ENCODE assay signal across 1 cellular context in genomic region chr1:111227875-111228747, GRCh38.
TF ChIP-seq lines count a peak whose summit lies in the region.

No MANE protein-coding gene starts in this region.

TF ChIP-seq in HepG2, 621 proteins besides CTCF, POLR2A, EP300 and RAD21 (continued from another document and continues in another):
- TF ChIP-seq, protein P1, sequence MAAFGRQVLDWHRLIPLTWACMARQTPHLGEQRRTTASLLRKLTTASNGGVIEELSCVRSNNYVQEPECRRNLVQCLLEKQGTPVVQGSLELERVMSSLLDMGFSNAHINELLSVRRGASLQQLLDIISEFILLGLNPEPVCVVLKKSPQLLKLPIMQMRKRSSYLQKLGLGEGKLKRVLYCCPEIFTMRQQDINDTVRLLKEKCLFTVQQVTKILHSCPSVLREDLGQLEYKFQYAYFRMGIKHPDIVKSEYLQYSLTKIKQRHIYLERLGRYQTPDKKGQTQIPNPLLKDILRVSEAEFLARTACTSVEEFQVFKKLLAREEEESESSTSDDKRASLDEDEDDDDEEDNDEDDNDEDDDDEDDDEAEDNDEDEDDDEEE (CRISPR knock-in tag; IDR thresholded peaks at IDR 0.05) = no peak
- TF ChIP-seq ZNF136 (CRISPR knock-in tag; IDR thresholded peaks at IDR 0.05; ENCODE audit: low read depth) (no peak), ZSCAN31 (CRISPR knock-in tag; IDR thresholded peaks at IDR 0.05; ENCODE audit: low read depth) (no peak), KAT8 (CRISPR knock-in tag; IDR thresholded peaks at IDR 0.05) (0 out of 2 replicates have a peak, but pooled peaks have one; percentile 22), SMC3 (IDR thresholded peaks at IDR 0.05; ENCODE audit: low read length) (0 out of 2 replicates have a peak, but pooled peaks have one; percentile 19), ZGPAT (CRISPR knock-in tag; IDR thresholded peaks at IDR 0.05) (peak; percentile 48; the same call in 1 of the 2 replicates), CSRNP2 (CRISPR knock-in tag; conservative IDR thresholded peaks at IDR 0.05; ENCODE audit: low read depth) (no peak), BCL6 (CRISPR knock-in tag; IDR thresholded peaks at IDR 0.05) (peak; percentile 58; the same call in 1 of the 2 replicates), DNMT3B (CRISPR knock-in tag; conservative IDR thresholded peaks at IDR 0.05) (no peak), ZNF724P (CRISPR knock-in tag; IDR thresholded peaks at IDR 0.05; ENCODE audit: borderline replicate concordance) (no peak), SMYD3 (CRISPR knock-in tag; IDR thresholded peaks at IDR 0.05) (no peak), TSC22D2 (CRISPR knock-in tag; IDR thresholded peaks at IDR 0.05; ENCODE audit: borderline replicate concordance) (no peak), ZNF484 (CRISPR knock-in tag; IDR thresholded peaks at IDR 0.05; ENCODE audit: borderline replicate concordance, low read depth) (no peak), ZNF530 (CRISPR knock-in tag; IDR thresholded peaks at IDR 0.05; ENCODE audit: low read depth) (no peak), TFAP4 (IDR thresholded peaks at IDR 0.05; ENCODE audit: borderline replicate concordance, low read depth) (peak; percentile 67; the same call in 1 of the 2 replicates), ZNF292 (CRISPR knock-in tag; IDR thresholded peaks at IDR 0.05; ENCODE audit: borderline replicate concordance, low read depth) (peak; percentile 65; the same call in 1 of the 2 replicates), HCFC1 (IDR thresholded peaks at IDR 0.05; ENCODE audit: low read depth, low read length) (no peak), ZNF550 (CRISPR knock-in tag; IDR thresholded peaks at IDR 0.05; ENCODE audit: borderline replicate concordance) (no peak), TRIM22 (IDR thresholded peaks at IDR 0.05) (no peak), YEATS2 (CRISPR knock-in tag; IDR thresholded peaks at IDR 0.05; ENCODE audit: borderline replicate concordance) (no peak), RXRB (CRISPR knock-in tag; IDR thresholded peaks at IDR 0.05; ENCODE audit: borderline replicate concordance) (peak; percentile 66; the same call in 1 of the 2 replicates), ZNF839 (CRISPR knock-in tag; IDR thresholded peaks at IDR 0.05; ENCODE audit: borderline replicate concordance) (no peak), THYN1 (CRISPR knock-in tag; IDR thresholded peaks at IDR 0.05; ENCODE audit: borderline replicate concordance, low read depth) (no peak), ZNF644 (CRISPR knock-in tag; IDR thresholded peaks at IDR 0.05; ENCODE audit: low read depth) (peak; percentile 75), ATF7 (IDR thresholded peaks at IDR 0.05) (no peak), ATF7 (CRISPR knock-in tag; IDR thresholded peaks at IDR 0.05) (no peak), ZSCAN9 (CRISPR knock-in tag; IDR thresholded peaks at IDR 0.05; ENCODE audit: borderline replicate concordance) (no peak), IKZF5 (CRISPR knock-in tag; IDR thresholded peaks at IDR 0.05) (0 out of 2 replicates have a peak, but pooled peaks have one; percentile 26), ATF1 (CRISPR knock-in tag; IDR thresholded peaks at IDR 0.05) (no peak), SMARCE1 (IDR thresholded peaks at IDR 0.05; ENCODE audit: borderline replicate concordance) (no peak), BORCS8-MEF2B (CRISPR knock-in tag; IDR thresholded peaks at IDR 0.05) (no peak), ZMYM4 (CRISPR knock-in tag; IDR thresholded peaks at IDR 0.05) (peak; percentile 45; the same call in 1 of the 2 replicates), ZSCAN5A (CRISPR knock-in tag; IDR thresholded peaks at IDR 0.05; ENCODE audit: borderline replicate concordance) (no peak), CBX5 (CRISPR knock-in tag; IDR thresholded peaks at IDR 0.05; ENCODE audit: borderline replicate concordance) (no peak), ARNTL (CRISPR knock-in tag; IDR thresholded peaks at IDR 0.05) (peak; percentile 37; the same call in 1 of the 2 replicates), ZNF235 (CRISPR knock-in tag; IDR thresholded peaks at IDR 0.05; ENCODE audit: borderline replicate concordance) (no peak), RBM22 (optimal IDR thresholded peaks at IDR 0.05; ENCODE audit: low read length) (no peak), TFDP1 (CRISPR knock-in tag; IDR thresholded peaks at IDR 0.05; ENCODE audit: borderline replicate concordance) (no peak), TBX2 (CRISPR knock-in tag; IDR thresholded peaks at IDR 0.05; ENCODE audit: borderline replicate concordance) (peak; percentile 44; the same call in 1 of the 2 replicates), NAIF1 (CRISPR knock-in tag; IDR thresholded peaks at IDR 0.05; ENCODE audit: borderline replicate concordance) (peak; percentile 57; the same call in 1 of the 2 replicates), TOPORS (CRISPR knock-in tag; IDR thresholded peaks at IDR 0.05) (no peak), KLF6 (CRISPR knock-in tag; IDR thresholded peaks at IDR 0.05) (no peak), RFX5 (IDR thresholded peaks at IDR 0.05; ENCODE audit: low read depth, low read length) (no peak), NFKBIZ (CRISPR knock-in tag; IDR thresholded peaks at IDR 0.05) (no peak), SPEN (CRISPR knock-in tag; IDR thresholded peaks at IDR 0.05; ENCODE audit: low read depth) (no peak), ZC3H13 (CRISPR knock-in tag; IDR thresholded peaks at IDR 0.05) (no peak), SMARCC2 (IDR thresholded peaks at IDR 0.05) (no peak), ESRRA (CRISPR knock-in tag; IDR thresholded peaks at IDR 0.05; ENCODE audit: low read depth) (no peak), ZNF335 (CRISPR knock-in tag; IDR thresholded peaks at IDR 0.05) (no peak), HNF4A (CRISPR knock-in tag; IDR thresholded peaks at IDR 0.05) (peak; percentile 38; the same call in 1 of the 2 replicates), KDM5A (IDR thresholded peaks at IDR 0.05; ENCODE audit: borderline replicate concordance, low read length) (no peak), NFE2L1 (CRISPR knock-in tag; IDR thresholded peaks at IDR 0.05; ENCODE audit: borderline replicate concordance) (no peak), NFE2L2 (IDR thresholded peaks at IDR 0.05; ENCODE audit: low read length) (peak; percentile 29; the same call in 1 of the 2 replicates), RFXAP (CRISPR knock-in tag; IDR thresholded peaks at IDR 0.05; ENCODE audit: borderline replicate concordance) (no peak), CEBPB (IDR thresholded peaks at IDR 0.05; ENCODE audit: borderline replicate concordance, low read depth, low read length) (no peak), POLR2G (IDR thresholded peaks at IDR 0.05; ENCODE audit: low read depth, low read length) (peak; percentile 74), HNRNPH1 (optimal IDR thresholded peaks at IDR 0.05; ENCODE audit: low read depth, low read length) (no peak), PPARG (CRISPR knock-in tag; conservative IDR thresholded peaks at IDR 0.05) (0 out of 2 replicates have a peak, but pooled peaks have one; percentile 34)
- TF ChIP-seq, protein P2, sequence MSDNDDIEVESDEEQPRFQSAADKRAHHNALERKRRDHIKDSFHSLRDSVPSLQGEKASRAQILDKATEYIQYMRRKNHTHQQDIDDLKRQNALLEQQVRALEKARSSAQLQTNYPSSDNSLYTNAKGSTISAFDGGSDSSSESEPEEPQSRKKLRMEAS (IDR thresholded peaks at IDR 0.05) = 0 out of 2 replicates have a peak, but pooled peaks have one; percentile 25
- TF ChIP-seq, protein P3, sequence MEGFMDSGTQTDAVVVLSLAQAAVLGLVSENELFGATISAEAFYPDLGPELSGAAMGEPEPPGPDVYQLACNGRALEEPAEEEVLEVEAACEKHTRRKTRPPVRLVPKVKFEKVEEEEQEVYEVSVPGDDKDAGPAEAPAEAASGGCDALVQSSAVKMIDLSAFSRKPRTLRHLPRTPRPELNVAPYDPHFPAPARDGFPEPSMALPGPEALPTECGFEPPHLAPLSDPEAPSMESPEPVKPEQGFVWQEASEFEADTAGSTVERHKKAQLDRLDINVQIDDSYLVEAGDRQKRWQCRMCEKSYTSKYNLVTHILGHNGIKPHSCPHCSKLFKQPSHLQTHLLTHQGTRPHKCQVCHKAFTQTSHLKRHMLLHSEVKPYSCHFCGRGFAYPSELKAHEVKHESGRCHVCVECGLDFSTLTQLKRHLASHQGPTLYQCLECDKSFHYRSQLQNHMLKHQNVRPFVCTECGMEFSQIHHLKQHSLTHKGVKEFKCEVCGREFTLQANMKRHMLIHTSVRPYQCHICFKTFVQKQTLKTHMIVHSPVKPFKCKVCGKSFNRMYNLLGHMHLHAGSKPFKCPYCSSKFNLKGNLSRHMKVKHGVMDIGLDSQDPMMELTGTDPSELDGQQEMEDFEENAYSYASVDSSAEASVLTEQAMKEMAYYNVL (CRISPR knock-in tag; IDR thresholded peaks at IDR 0.05; ENCODE audit: borderline replicate concordance) = peak; percentile 92
- TF ChIP-seq, protein P4, sequence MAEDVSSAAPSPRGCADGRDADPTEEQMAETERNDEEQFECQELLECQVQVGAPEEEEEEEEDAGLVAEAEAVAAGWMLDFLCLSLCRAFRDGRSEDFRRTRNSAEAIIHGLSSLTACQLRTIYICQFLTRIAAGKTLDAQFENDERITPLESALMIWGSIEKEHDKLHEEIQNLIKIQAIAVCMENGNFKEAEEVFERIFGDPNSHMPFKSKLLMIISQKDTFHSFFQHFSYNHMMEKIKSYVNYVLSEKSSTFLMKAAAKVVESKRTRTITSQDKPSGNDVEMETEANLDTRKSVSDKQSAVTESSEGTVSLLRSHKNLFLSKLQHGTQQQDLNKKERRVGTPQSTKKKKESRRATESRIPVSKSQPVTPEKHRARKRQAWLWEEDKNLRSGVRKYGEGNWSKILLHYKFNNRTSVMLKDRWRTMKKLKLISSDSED (CRISPR knock-in tag; IDR thresholded peaks at IDR 0.05) = no peak
